8 cellular contexts compared by ENCODE assay signal in genomic region chr7:130010689-130011412, GRCh38. TPM values are rescaled to one million over a fixed set of nuclear protein-coding genes. Genes with fewer than 3 reads are reported as not detected.
A peak's percentile ranks its signal among the peaks of the same experiment; 100 is the strongest.
DNase-seq lines count a peak whose midpoint lies in the region; ATAC-seq and TF ChIP-seq lines count a peak whose summit lies in the region.

No MANE protein-coding gene starts in this region.

- H3K27me3 ChIP-seq in H7 (ENCODE audit: control insufficient read depth, insufficient read depth, low read length) (no peaks in the 10 kb centered on the region), upper lobe of left lung (no peaks in the 10 kb centered on the region)

- no peaks in the 10 kb centered on the region for H3K27me3 Mint-ChIP-seq in activated naive CD4-positive, alpha-beta T cell treated with anti-CD3 and anti-CD28 coated beads for 36 hours (ENCODE audit: low read depth)

- ATAC-seq in upper lobe of left lung (ENCODE audit: low FRiP score in 2 of 2): peak; percentile 76 to 86

- 22 to 30% methylated on average over 11 to 12 of the region's 12 CpGs for WGBS in upper lobe of left lung, 2 donors

- no peaks in the 10 kb centered on the region for H3K9me3 Mint-ChIP-seq in activated naive CD4-positive, alpha-beta T cell treated with anti-CD3 and anti-CD28 coated beads for 36 hours

- TF ChIP-seq POLR2A in upper lobe of left lung (IDR thresholded peaks at IDR 0.05): no peak

- H3K4me1 Mint-ChIP-seq in activated naive CD4-positive, alpha-beta T cell treated with anti-CD3 and anti-CD28 coated beads for 36 hours (ENCODE audit: low read depth): peaks cover 13% of the 10 kb centered on the region

- H3K36me3 ChIP-seq in H7 (replicated peaks; ENCODE audit: control insufficient read depth, insufficient read depth, low read length): no peaks in the 10 kb centered on the region
- H3K36me3 ChIP-seq in SK-N-MC (ENCODE audit: insufficient read depth, low read length): no peaks in the 10 kb centered on the region
- no peaks in the 10 kb centered on the region for H3K36me3 ChIP-seq in upper lobe of left lung

- peaks cover 0 to 19% (median 6%) of the 10 kb centered on the region in 4 donors for H3K4me1 ChIP-seq in upper lobe of left lung

- no peak for TF ChIP-seq EP300 in upper lobe of left lung (IDR thresholded peaks at IDR 0.05)

- H3K4me3 Mint-ChIP-seq in activated naive CD4-positive, alpha-beta T cell treated with anti-CD3 and anti-CD28 coated beads for 36 hours: no peak overlapping the region

- H3K9me3 ChIP-seq in SK-N-MC (ENCODE audit: low read depth, low read length): no peaks in the 10 kb centered on the region
- H3K9me3 ChIP-seq in upper lobe of left lung: no peaks in the 10 kb centered on the region

- H3K36me3 Mint-ChIP-seq in activated naive CD4-positive, alpha-beta T cell treated with anti-CD3 and anti-CD28 coated beads for 36 hours (ENCODE audit: low read depth): no peaks in the 10 kb centered on the region

- intact Hi-C loops in activated naive CD4-positive, alpha-beta T cell treated with anti-CD3 and anti-CD28 coated beads for 36 hours (cut with micrococcal nuclease): loop anchor here (1.0 to 5.0 kb wide), 14 partner anchors 22 to 786 kb away; partner anchors contain the start of genes AHCYL2 and SMKR1
- intact Hi-C loops in head of caudate nucleus (cut with DNase I) (loop anchor here (5.0 to 10.0 kb wide), 2 partner anchors 184 to 346 kb away; no protein-coding TSS in a partner anchor), posterior vena cava (cut with DNase I) (loop anchor here in 1 of 2 donors (10.0 kb wide), 1 partner anchor 346 kb away; no protein-coding TSS in a partner anchor)

- peak; percentile 87 for DNase-seq in EL
- DNase-seq in H7: peak; percentile 85
- DNase-seq in MV-4-11 (lab: John Stamatoyannopoulos, UW): peak; percentile 77
- peak; percentile 88 for DNase-seq in SK-N-MC (ENCODE audit: low read depth, low spot score)
- DNase-seq in activated naive CD4-positive, alpha-beta T cell treated with anti-CD3 and anti-CD28 coated beads for 36 hours: peak; percentile 98
- DNase-seq in head of caudate nucleus: peak; percentile 28 to 94 (median 84)
- peak; percentile 91 for DNase-seq in posterior vena cava (ENCODE audit: low spot score)
- peak in 1 of 2 donors; percentile 82 for DNase-seq in upper lobe of left lung

- H3K4me3 ChIP-seq in H7 (ENCODE audit: insufficient read depth, low read depth, low read length) (no peak overlapping the region), SK-N-MC (no peak overlapping the region), upper lobe of left lung (no peak overlapping the region)

- H3K27ac ChIP-seq in SK-N-MC (no peak overlapping the region), upper lobe of left lung (no peak overlapping the region)

- H3K27ac Mint-ChIP-seq in activated naive CD4-positive, alpha-beta T cell treated with anti-CD3 and anti-CD28 coated beads for 36 hours: peak overlapping the region; percentile 64

- no peak overlapping the region for H3K9ac ChIP-seq in SK-N-MC (ENCODE audit: insufficient read length)

- CTCF ChIA-PET in activated naive CD4-positive, alpha-beta T cell treated with anti-CD3 and anti-CD28 coated beads for 36 hours (lab: Charles Lee): interaction anchor here (0.5 to 3.6 kb wide), 25 partner anchors 8 to 788 kb away, joined by 3 to 49 read pairs (median 4); no protein-coding TSS in a partner anchor

- peak; percentile 78 to 87 (median 82) for TF ChIP-seq CTCF in upper lobe of left lung (IDR thresholded peaks at IDR 0.05)

RNA-seq across cellular contexts. Expression of gene ZC3HC1, which starts 40.3 kb away (rescaled TPM):
- total RNA-seq in H7 (2014; rRNA removed; shearing (Covaris generic)): 49.9 and 57.9 TPM in 2 replicates
- total RNA-seq in activated naive CD4-positive, alpha-beta T cell treated with anti-CD3 and anti-CD28 coated beads for 36 hours: 10 to 100 TPM; 20.1 to 22.3 TPM
- 10 to 100 TPM; 11.4 to 13.2 TPM for total RNA-seq in posterior vena cava
- total RNA-seq in upper lobe of left lung: 10 to 100 TPM in 3 of 6 donors, 1 to 10 TPM in 3; 6.4 to 15.1 (median 10.6) TPM

RNA-seq across cellular contexts. Expression of gene UBE2H, which starts 58.1 kb away (rescaled TPM):
- 33.7 and 58.9 TPM in 2 replicates for total RNA-seq in H7 (2014; rRNA removed; shearing (Covaris generic))
- total RNA-seq in activated naive CD4-positive, alpha-beta T cell treated with anti-CD3 and anti-CD28 coated beads for 36 hours: 10 to 100 TPM; 33.4 to 37.6 TPM
- total RNA-seq in posterior vena cava: 100 to 1,000 TPM in 1 of 2 donors, 10 to 100 TPM in 1; 77.0 to 138 TPM
- 100 to 1,000 TPM in 1 of 6 donors, 10 to 100 TPM in 5; 60.5 to 138 (median 65.4) TPM for total RNA-seq in upper lobe of left lung

RNA-seq across cellular contexts. Expression of gene KLHDC10, which starts 59.5 kb away (rescaled TPM):
- 13.9 and 15.5 TPM in 2 replicates for total RNA-seq in H7 (2014; rRNA removed; shearing (Covaris generic))
- 10 to 100 TPM; 11.6 to 12.9 TPM for total RNA-seq in activated naive CD4-positive, alpha-beta T cell treated with anti-CD3 and anti-CD28 coated beads for 36 hours
- 10 to 100 TPM; 22.6 to 24.6 TPM for total RNA-seq in posterior vena cava
- total RNA-seq in upper lobe of left lung: 10 to 100 TPM in 5 of 6 donors, 1 to 10 TPM in 1; 8.8 to 33.9 (median 25.3) TPM
